ENCODE assay signal across 7 cellular contexts in genomic region chr5:121752149-121752548, GRCh38.
"Had no signal": no experiment of that assay in that cellular context is flagged by ENCODE, and none has a peak within 500 bp of the region (broad histone marks: within the 10 kb centered on the region; RNA-seq: fewer than 3 reads in every experiment).

No MANE protein-coding gene starts in this region.

- H3K27ac ChIP-seq: GM23248, HL-60, KMS-11 had no signal

- H3K4me3 ChIP-seq: GM23248 had no signal

- H3K4me2 ChIP-seq: KMS-11 had no signal

- H2AFZ ChIP-seq: GM23248 had no signal

- DNase-seq: GM23248, H9, HCEC 1CT, KBM-7 had no signal

- ATAC-seq: HepG2 had no signal

- H3K9ac ChIP-seq: GM23248, KMS-11 had no signal
